In genomic region chr2:60992985-60993392, GRCh38 we compare ENCODE assay signal across 8 cellular contexts. TPM values are rescaled to one million over a fixed set of nuclear protein-coding genes. Genes with fewer than 3 reads are reported as not detected.
A peak's percentile ranks its signal among the peaks of the same experiment; 100 is the strongest.
DNase-seq lines count a peak whose midpoint lies in the region; ATAC-seq lines count a peak whose summit lies in the region.

No MANE protein-coding gene starts in this region.

- H3K4me1 Mint-ChIP-seq in activated CD4-positive, alpha-beta T cell treated with anti-CD3 and anti-CD28 coated beads, Interleukin-2, amount 10 ng/mL, durations not matched to agents 24 days and 14 days, result peaks cover 7% of the 10 kb centered on the region
- peaks cover 7 to 17% (median 13%) of the 10 kb centered on the region in 3 donors for H3K4me1 Mint-ChIP-seq in T-cell
- H3K4me1 Mint-ChIP-seq in stimulated activated memory B cell treated with anti-CD40 and anti-IgM and Interleukin-4, amounts not matched to agents 10 μg/mL and 1 μg/mL and 100 μg/mL, for 72 hours, result peaks cover 64% of the 10 kb centered on the region

- H3K27ac Mint-ChIP-seq in activated CD4-positive, alpha-beta T cell treated with anti-CD3 and anti-CD28 coated beads, Interleukin-2, amount 10 ng/mL, durations not matched to agents 24 days and 14 days, result peak overlapping the region; percentile 45
- peak overlapping the region; percentile 84 to 89 for H3K27ac Mint-ChIP-seq in T-cell
- peak overlapping the region; percentile 99 for H3K27ac Mint-ChIP-seq in stimulated activated memory B cell treated with anti-CD40 and anti-IgM and Interleukin-4, amounts not matched to agents 10 μg/mL and 1 μg/mL and 100 μg/mL, for 72 hours

- H3K4me3 Mint-ChIP-seq in activated CD4-positive, alpha-beta T cell treated with anti-CD3 and anti-CD28 coated beads, Interleukin-2, amount 10 ng/mL, durations not matched to agents 24 days and 14 days, result no peak overlapping the region
- H3K4me3 Mint-ChIP-seq in T-cell, result peak overlapping the region; percentile 51 to 68 (median 52)
- H3K4me3 Mint-ChIP-seq in stimulated activated memory B cell treated with anti-CD40 and anti-IgM and Interleukin-4, amounts not matched to agents 10 μg/mL and 1 μg/mL and 100 μg/mL, for 72 hours, result peak overlapping the region; percentile 68

- H3K27me3 Mint-ChIP-seq in activated CD4-positive, alpha-beta T cell treated with anti-CD3 and anti-CD28 coated beads, Interleukin-2, amount 10 ng/mL, durations not matched to agents 24 days and 14 days, result no peaks in the 10 kb centered on the region
- no peaks in the 10 kb centered on the region for H3K27me3 Mint-ChIP-seq in T-cell
- no peaks in the 10 kb centered on the region for H3K27me3 Mint-ChIP-seq in stimulated activated memory B cell treated with anti-CD40 and anti-IgM and Interleukin-4, amounts not matched to agents 10 μg/mL and 1 μg/mL and 100 μg/mL, for 72 hours

- H3K36me3 Mint-ChIP-seq in activated CD4-positive, alpha-beta T cell treated with anti-CD3 and anti-CD28 coated beads, Interleukin-2, amount 10 ng/mL, durations not matched to agents 24 days and 14 days (ENCODE audit: low read depth), result peaks cover 19% of the 10 kb centered on the region
- H3K36me3 Mint-ChIP-seq in T-cell, result peaks cover 16% of the 10 kb centered on the region
- peaks cover 6% of the 10 kb centered on the region for H3K36me3 Mint-ChIP-seq in stimulated activated memory B cell treated with anti-CD40 and anti-IgM and Interleukin-4, amounts not matched to agents 10 μg/mL and 1 μg/mL and 100 μg/mL, for 72 hours

- peak; percentile 92 for ATAC-seq in HG03025 (IDR thresholded peaks at IDR 0.05; ENCODE audit: low FRiP score, unreplicated experiment)
- peak; percentile 62 to 90 (median 70) for ATAC-seq in T-cell (replicated peaks in 1 of 4)
- peak; percentile 99 for ATAC-seq in stimulated activated memory B cell treated with anti-CD40 and anti-IgM and Interleukin-4, amounts not matched to agents 10 μg/mL and 1 μg/mL and 100 μg/mL, for 72 hours

- peak; percentile 68 for DNase-seq in activated CD4-positive, alpha-beta T cell treated with anti-CD3 and anti-CD28 coated beads, Interleukin-2, amount 10 ng/mL, durations not matched to agents 24 days and 14 days
- DNase-seq in activated CD4-positive, alpha-beta T cell treated with anti-CD3 and anti-CD28 coated beads, Interleukin-2, amount 50 U/mL, for 48 hours, result no peak
- DNase-seq in T-cell (peak in 18 of 34 experiments; percentile 2 to 36 (median 14)), activated gamma-delta T cell treated with Interleukin-2 at 50 U/mL for 16 hours (no peak), DMS79 (lab: John Stamatoyannopoulos, UW) (no peak), LoVo (ENCODE audit: low spot score) (no peak)

- H3K9me3 Mint-ChIP-seq in activated CD4-positive, alpha-beta T cell treated with anti-CD3 and anti-CD28 coated beads, Interleukin-2, amount 10 ng/mL, durations not matched to agents 24 days and 14 days, result peaks cover 4% of the 10 kb centered on the region
- peaks cover 0 to 8% (median 2%) of the 10 kb centered on the region in 3 donors for H3K9me3 Mint-ChIP-seq in T-cell
- H3K9me3 Mint-ChIP-seq in stimulated activated memory B cell treated with anti-CD40 and anti-IgM and Interleukin-4, amounts not matched to agents 10 μg/mL and 1 μg/mL and 100 μg/mL, for 72 hours, result no peaks in the 10 kb centered on the region

- CTCF ChIA-PET in T-cell (lab: Charles Lee), result interaction anchor here (0.6 to 2.0 kb wide), 4 partner anchors 11 to 45 kb away, joined by 3 to 5 read pairs (median 5); no protein-coding TSS in a partner anchor

- intact Hi-C loops in activated CD4-positive, alpha-beta T cell treated with anti-CD3 and anti-CD28 coated beads, Interleukin-2, amount 10 ng/mL, durations not matched to agents 24 days and 14 days (cut with micrococcal nuclease), result loop anchor here (2.0 kb wide), 1 partner anchor 16 kb away; no protein-coding TSS in a partner anchor

- POLR2A ChIA-PET in T-cell (lab: Charles Lee), result interaction anchor here (0.6 to 0.7 kb wide), 4 partner anchors 24 to 214 kb away, joined by 3 to 4 read pairs (median 3); no protein-coding TSS in a partner anchor

RNA-seq across cellular contexts. Expression of gene PEX13, which starts 24.5 kb away (rescaled TPM):
- 18.8 and 19.7 TPM in 2 replicates for total RNA-seq in activated CD4-positive, alpha-beta T cell treated with anti-CD3 and anti-CD28 coated beads, Interleukin-2, amount 10 ng/mL, durations not matched to agents 24 days and 14 days
- total RNA-seq in T-cell, result 10 to 100 TPM; 12.6 to 22.8 (median 20.4) TPM

RNA-seq across cellular contexts. Expression of gene PUS10, which starts 25.1 kb away (rescaled TPM):
- total RNA-seq in activated CD4-positive, alpha-beta T cell treated with anti-CD3 and anti-CD28 coated beads, Interleukin-2, amount 10 ng/mL, durations not matched to agents 24 days and 14 days, result 7.8 and 8.4 TPM in 2 replicates
- total RNA-seq in T-cell, result 1 to 10 TPM; 5.2 to 6.4 (median 5.6) TPM

Comparison
In these comparisons a context has a peak if more than half of its experiments do, and no peak if none do; other contexts are left out.
1. DNase-seq: peak in activated CD4-positive, alpha-beta T cell treated with anti-CD3 and anti-CD28 coated beads, Interleukin-2, amount 10 ng/mL, durations not matched to agents 24 days and 14 days (single experiment) and T-cell (18 of 34); none in activated CD4-positive, alpha-beta T cell treated with anti-CD3 and anti-CD28 coated beads, Interleukin-2, amount 50 U/mL, for 48 hours (0 of 2), activated gamma-delta T cell treated with Interleukin-2 at 50 U/mL for 16 hours (single experiment), DMS79 (single experiment) and LoVo (single experiment).
2. H3K27ac Mint-ChIP-seq: peak in every context shown above with its lines; median percentile 99 in stimulated activated memory B cell treated with anti-CD40 and anti-IgM and Interleukin-4, amounts not matched to agents 10 μg/mL and 1 μg/mL and 100 μg/mL, for 72 hours; 86 in T-cell; 45 in activated CD4-positive, alpha-beta T cell treated with anti-CD3 and anti-CD28 coated beads, Interleukin-2, amount 10 ng/mL, durations not matched to agents 24 days and 14 days.
3. Peak in every context shown above with its lines, with median percentiles within 50 percentile points of each other: ATAC-seq.